18 cellular contexts compared by ENCODE assay signal in the genomic region with DNA sequence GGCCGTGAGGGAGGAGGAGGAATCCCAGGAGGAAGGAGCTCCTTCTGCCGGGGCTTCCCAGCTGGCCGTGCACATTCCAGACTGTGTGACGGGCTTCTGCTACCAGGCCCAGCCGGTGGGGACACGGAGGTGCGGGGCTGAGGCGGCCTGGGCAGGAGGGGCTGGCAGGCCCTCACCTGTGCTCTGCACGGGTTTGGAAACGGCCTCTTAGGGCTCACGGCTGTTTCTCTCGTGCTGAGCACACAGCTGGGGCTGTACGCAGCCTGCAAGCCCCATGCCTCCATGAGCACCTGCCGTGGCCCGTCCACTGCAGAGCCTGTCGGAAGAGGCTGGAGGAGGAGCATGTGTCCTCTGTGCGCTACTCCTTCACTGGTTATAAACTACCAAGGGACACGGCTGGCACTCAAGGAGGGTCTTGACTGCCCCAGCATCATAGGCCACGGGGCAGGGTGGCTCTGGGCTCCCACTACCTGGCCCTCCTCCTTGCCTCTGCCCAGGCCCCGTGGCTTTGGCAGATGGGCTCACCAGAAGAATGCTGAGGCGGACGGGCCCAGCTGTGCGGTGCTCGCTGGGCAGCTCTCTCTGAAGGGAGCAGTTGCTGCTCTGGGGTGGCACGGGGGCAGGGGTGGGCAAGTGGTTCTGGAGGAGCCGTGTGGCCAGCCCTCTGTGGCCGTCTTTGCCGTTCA. TPM values are rescaled to one million over a fixed set of nuclear protein-coding genes. Genes with fewer than 3 reads are reported as not detected.
A peak's percentile ranks its signal among the peaks of the same experiment; 100 is the strongest.
DNase-seq lines count a peak whose midpoint lies in the region; ATAC-seq lines count a peak whose summit lies in the region.
"Had no signal": no experiment of that assay in that cellular context is flagged by ENCODE, and none has a peak within 500 bp of the region (broad histone marks: within the 10 kb centered on the region; RNA-seq: fewer than 3 reads in every experiment).

No MANE protein-coding gene starts in this region.

- no peaks in the 10 kb centered on the region for H3K4me1 Mint-ChIP-seq in activated naive CD4-positive, alpha-beta T cell treated with anti-CD3 and anti-CD28 coated beads, Interleukin-2, amount 50 U/mL, for 24 hours
- H3K4me1 Mint-ChIP-seq in activated naive CD4-positive, alpha-beta T cell treated with anti-CD3 and anti-CD28 coated beads for 36 hours (ENCODE audit: low read depth) = no peaks in the 10 kb centered on the region
- H3K4me1 Mint-ChIP-seq: activated T-helper 17 cell treated with anti-CD3 and anti-CD28 coated beads, Interleukin-2, amount 50 U/mL, for 72 hours; T-cell had no signal

- ATAC-seq in GM19463 (IDR thresholded peaks at IDR 0.05; ENCODE audit: unreplicated experiment) (no peak), HG03439 (IDR thresholded peaks at IDR 0.05; ENCODE audit: unreplicated experiment) (no peak), HG02870 (IDR thresholded peaks at IDR 0.05; ENCODE audit: unreplicated experiment) (no peak)
- ATAC-seq: activated T-helper 17 cell treated with anti-CD3 and anti-CD28 coated beads, Interleukin-2, amount 50 U/mL, for 72 hours; heart left ventricle; Panc1 had no signal

- intact Hi-C loops in activated naive CD4-positive, alpha-beta T cell treated with anti-CD3 and anti-CD28 coated beads for 36 hours (cut with micrococcal nuclease) = no loop called here

- CTCF ChIA-PET in activated naive CD4-positive, alpha-beta T cell treated with anti-CD3 and anti-CD28 coated beads for 36 hours (lab: Charles Lee) = no interaction called here

- H3K36me3 Mint-ChIP-seq in activated naive CD4-positive, alpha-beta T cell treated with anti-CD3 and anti-CD28 coated beads, Interleukin-2, amount 50 U/mL, for 24 hours = peaks cover 1% of the 10 kb centered on the region
- H3K36me3 Mint-ChIP-seq in activated naive CD4-positive, alpha-beta T cell treated with anti-CD3 and anti-CD28 coated beads for 36 hours (ENCODE audit: low read depth) = peaks cover 6% of the 10 kb centered on the region

- no peak for DNase-seq in activated naive CD4-positive, alpha-beta T cell treated with anti-CD3 and anti-CD28 coated beads for 36 hours
- DNase-seq in ecto neural progenitor cell (ENCODE audit: low spot score) (peak; percentile 37), myocyte (ENCODE audit: low read depth) (peak; percentile 72), ureter (ENCODE audit: low spot score) (peak; percentile 39)
- DNase-seq: Calu3; dermis blood vessel endothelial cell; naive B cell; NCI-H748 treated with DMSO at 0.1 percent for 48 hours; retina; stimulated activated CD4-positive, alpha-beta T cell treated with anti-CD3 and anti-CD28 coated beads, Interleukin-2, amount 100 ng/mL, for 24 hours had no signal

- H3K9me3 Mint-ChIP-seq in activated naive CD4-positive, alpha-beta T cell treated with anti-CD3 and anti-CD28 coated beads, Interleukin-2, amount 50 U/mL, for 24 hours = no peaks in the 10 kb centered on the region
- no peaks in the 10 kb centered on the region for H3K9me3 Mint-ChIP-seq in activated naive CD4-positive, alpha-beta T cell treated with anti-CD3 and anti-CD28 coated beads for 36 hours
- H3K9me3 Mint-ChIP-seq: activated T-helper 17 cell treated with anti-CD3 and anti-CD28 coated beads, Interleukin-2, amount 50 U/mL, for 72 hours; naive B cell; T-cell had no signal

- no peak overlapping the region for H3K4me3 Mint-ChIP-seq in activated naive CD4-positive, alpha-beta T cell treated with anti-CD3 and anti-CD28 coated beads, Interleukin-2, amount 50 U/mL, for 24 hours
- H3K4me3 Mint-ChIP-seq in activated naive CD4-positive, alpha-beta T cell treated with anti-CD3 and anti-CD28 coated beads for 36 hours = no peak overlapping the region
- H3K4me3 Mint-ChIP-seq: activated T-helper 17 cell treated with anti-CD3 and anti-CD28 coated beads, Interleukin-2, amount 50 U/mL, for 72 hours; naive B cell; T-cell had no signal

- peak overlapping the region; percentile 30 for H3K27ac Mint-ChIP-seq in activated naive CD4-positive, alpha-beta T cell treated with anti-CD3 and anti-CD28 coated beads, Interleukin-2, amount 50 U/mL, for 24 hours
- H3K27ac Mint-ChIP-seq in activated naive CD4-positive, alpha-beta T cell treated with anti-CD3 and anti-CD28 coated beads for 36 hours = no peak overlapping the region
- H3K27ac Mint-ChIP-seq: activated T-helper 17 cell treated with anti-CD3 and anti-CD28 coated beads, Interleukin-2, amount 50 U/mL, for 72 hours; T-cell had no signal

- no peaks in the 10 kb centered on the region for H3K27me3 Mint-ChIP-seq in activated naive CD4-positive, alpha-beta T cell treated with anti-CD3 and anti-CD28 coated beads, Interleukin-2, amount 50 U/mL, for 24 hours
- H3K27me3 Mint-ChIP-seq in activated naive CD4-positive, alpha-beta T cell treated with anti-CD3 and anti-CD28 coated beads for 36 hours (ENCODE audit: low read depth) = no peaks in the 10 kb centered on the region
- H3K27me3 Mint-ChIP-seq: activated T-helper 17 cell treated with anti-CD3 and anti-CD28 coated beads, Interleukin-2, amount 50 U/mL, for 72 hours; naive B cell; T-cell had no signal

RNA-seq across cellular contexts. Expression of a gene that starts 15.8 kb away (rescaled TPM):
- 10 to 100 TPM; 14.3 to 14.5 TPM for total RNA-seq in activated naive CD4-positive, alpha-beta T cell treated with anti-CD3 and anti-CD28 coated beads for 36 hours
- total RNA-seq in myocyte (26.1 and 33.6 TPM in 2 replicates), ureter (50.4 TPM)
- 42.1 TPM for polyA plus RNA-seq in myocyte (2012)

RNA-seq across cellular contexts. Expression of a gene that starts 57.3 kb away (rescaled TPM):
- total RNA-seq in activated naive CD4-positive, alpha-beta T cell treated with anti-CD3 and anti-CD28 coated beads for 36 hours = 100 to 1,000 TPM; 127 TPM
- total RNA-seq in myocyte = 18.5 and 25.0 TPM in 2 replicates
- 57.8 TPM for polyA plus RNA-seq in myocyte (2012)
- total RNA-seq in ureter = 84.4 TPM
